1 cellular context compared by ENCODE assay signal in the genomic region with DNA sequence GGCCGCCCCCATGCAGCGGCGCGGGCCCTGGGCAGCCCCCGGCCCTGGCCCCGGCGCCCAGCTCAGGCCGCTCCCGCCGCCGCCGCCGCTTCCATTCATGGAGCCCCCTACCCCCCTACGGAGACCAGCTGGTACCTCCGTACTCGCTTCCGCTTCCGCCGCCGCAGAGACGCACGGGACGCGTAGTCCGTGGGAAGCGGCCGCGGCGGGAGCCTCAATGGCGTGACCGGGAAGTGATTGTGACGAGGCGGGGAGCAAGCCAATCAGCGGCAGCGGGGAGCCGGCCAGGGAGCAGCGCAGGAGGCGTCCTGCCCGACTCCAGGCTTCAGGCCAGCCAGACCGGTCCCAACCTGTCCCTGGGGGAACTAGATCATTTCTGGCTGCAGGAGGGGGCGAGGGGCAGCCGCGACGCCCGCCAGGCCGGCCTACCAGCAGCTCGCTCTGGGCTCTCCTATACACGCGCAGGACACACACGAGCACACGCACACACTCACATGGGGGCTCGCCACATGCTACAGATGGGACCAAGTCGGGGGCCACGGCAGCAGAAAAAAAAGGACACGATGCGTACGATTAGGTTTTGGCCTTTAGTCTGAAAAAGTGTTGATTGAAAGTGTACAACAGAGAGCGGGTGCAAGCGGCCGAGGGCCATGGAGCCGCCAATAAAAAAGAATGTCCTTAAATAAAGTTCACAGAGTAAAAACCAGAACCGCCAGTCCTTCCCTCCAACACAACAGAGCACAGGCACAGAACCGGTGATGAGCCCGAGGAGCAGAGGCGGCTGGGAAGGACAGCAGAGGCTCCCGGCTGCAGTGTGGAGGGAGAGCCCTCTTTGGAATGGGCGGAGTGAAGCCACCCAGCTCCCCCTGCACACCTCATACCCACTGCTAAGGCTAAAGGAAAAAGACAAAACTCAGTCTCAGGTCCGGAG.
TF ChIP-seq lines count a peak whose summit lies in the region.

A gene with protein sequence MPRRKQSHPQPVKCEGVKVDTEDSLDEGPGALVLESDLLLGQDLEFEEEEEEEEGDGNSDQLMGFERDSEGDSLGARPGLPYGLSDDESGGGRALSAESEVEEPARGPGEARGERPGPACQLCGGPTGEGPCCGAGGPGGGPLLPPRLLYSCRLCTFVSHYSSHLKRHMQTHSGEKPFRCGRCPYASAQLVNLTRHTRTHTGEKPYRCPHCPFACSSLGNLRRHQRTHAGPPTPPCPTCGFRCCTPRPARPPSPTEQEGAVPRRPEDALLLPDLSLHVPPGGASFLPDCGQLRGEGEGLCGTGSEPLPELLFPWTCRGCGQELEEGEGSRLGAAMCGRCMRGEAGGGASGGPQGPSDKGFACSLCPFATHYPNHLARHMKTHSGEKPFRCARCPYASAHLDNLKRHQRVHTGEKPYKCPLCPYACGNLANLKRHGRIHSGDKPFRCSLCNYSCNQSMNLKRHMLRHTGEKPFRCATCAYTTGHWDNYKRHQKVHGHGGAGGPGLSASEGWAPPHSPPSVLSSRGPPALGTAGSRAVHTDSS (minus strand): TSS at position 109 of the 931 bp plus-strand sequence. CDS start 208 bp downstream, outside the sequence.

TF ChIP-seq in K562, 482 proteins besides CTCF, POLR2A, EP300 and RAD21 (continued from another document and continues in another):
- TF ChIP-seq, protein P1, sequence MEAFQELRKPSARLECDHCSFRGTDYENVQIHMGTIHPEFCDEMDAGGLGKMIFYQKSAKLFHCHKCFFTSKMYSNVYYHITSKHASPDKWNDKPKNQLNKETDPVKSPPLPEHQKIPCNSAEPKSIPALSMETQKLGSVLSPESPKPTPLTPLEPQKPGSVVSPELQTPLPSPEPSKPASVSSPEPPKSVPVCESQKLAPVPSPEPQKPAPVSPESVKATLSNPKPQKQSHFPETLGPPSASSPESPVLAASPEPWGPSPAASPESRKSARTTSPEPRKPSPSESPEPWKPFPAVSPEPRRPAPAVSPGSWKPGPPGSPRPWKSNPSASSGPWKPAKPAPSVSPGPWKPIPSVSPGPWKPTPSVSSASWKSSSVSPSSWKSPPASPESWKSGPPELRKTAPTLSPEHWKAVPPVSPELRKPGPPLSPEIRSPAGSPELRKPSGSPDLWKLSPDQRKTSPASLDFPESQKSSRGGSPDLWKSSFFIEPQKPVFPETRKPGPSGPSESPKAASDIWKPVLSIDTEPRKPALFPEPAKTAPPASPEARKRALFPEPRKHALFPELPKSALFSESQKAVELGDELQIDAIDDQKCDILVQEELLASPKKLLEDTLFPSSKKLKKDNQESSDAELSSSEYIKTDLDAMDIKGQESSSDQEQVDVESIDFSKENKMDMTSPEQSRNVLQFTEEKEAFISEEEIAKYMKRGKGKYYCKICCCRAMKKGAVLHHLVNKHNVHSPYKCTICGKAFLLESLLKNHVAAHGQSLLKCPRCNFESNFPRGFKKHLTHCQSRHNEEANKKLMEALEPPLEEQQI (IDR thresholded peaks at IDR 0.05), result no peak
- TF ChIP-seq HLTF (IDR thresholded peaks at IDR 0.05) (no peak), ZNF165 (CRISPR knock-in tag; IDR thresholded peaks at IDR 0.05; ENCODE audit: borderline replicate concordance) (0 out of 2 replicates have a peak, but pooled peaks have one; percentile 23), ZFP1 (CRISPR knock-in tag; IDR thresholded peaks at IDR 0.05) (no peak), ZNF146 (CRISPR knock-in tag; IDR thresholded peaks at IDR 0.05; ENCODE audit: unreplicated experiment) (no peak), ZNF354B (CRISPR knock-in tag; IDR thresholded peaks at IDR 0.05) (no peak), ZNF232 (CRISPR knock-in tag; IDR thresholded peaks at IDR 0.05) (no peak), RBM22 (IDR thresholded peaks at IDR 0.05; ENCODE audit: low read depth, low read length, poor library complexity, severe bottlenecking) (peak; percentile 86), RBM34 (IDR thresholded peaks at IDR 0.05; ENCODE audit: borderline replicate concordance, insufficient read depth, low read length) (no peak), FOXJ2 (tag; IDR thresholded peaks at IDR 0.05) (no peak), ZNF408 (CRISPR knock-in tag; IDR thresholded peaks at IDR 0.05; ENCODE audit: low read depth) (no peak), TCF7 (IDR thresholded peaks at IDR 0.05; ENCODE audit: borderline replicate concordance) (no peak), BRF1 (IDR thresholded peaks at IDR 0.05; ENCODE audit: borderline replicate concordance, extremely low read depth, insufficient read length) (no peak), RB1 (IDR thresholded peaks at IDR 0.05; ENCODE audit: low read depth) (peak; percentile 79; the same call in 1 of the 2 replicates)
- TF ChIP-seq, protein P2, sequence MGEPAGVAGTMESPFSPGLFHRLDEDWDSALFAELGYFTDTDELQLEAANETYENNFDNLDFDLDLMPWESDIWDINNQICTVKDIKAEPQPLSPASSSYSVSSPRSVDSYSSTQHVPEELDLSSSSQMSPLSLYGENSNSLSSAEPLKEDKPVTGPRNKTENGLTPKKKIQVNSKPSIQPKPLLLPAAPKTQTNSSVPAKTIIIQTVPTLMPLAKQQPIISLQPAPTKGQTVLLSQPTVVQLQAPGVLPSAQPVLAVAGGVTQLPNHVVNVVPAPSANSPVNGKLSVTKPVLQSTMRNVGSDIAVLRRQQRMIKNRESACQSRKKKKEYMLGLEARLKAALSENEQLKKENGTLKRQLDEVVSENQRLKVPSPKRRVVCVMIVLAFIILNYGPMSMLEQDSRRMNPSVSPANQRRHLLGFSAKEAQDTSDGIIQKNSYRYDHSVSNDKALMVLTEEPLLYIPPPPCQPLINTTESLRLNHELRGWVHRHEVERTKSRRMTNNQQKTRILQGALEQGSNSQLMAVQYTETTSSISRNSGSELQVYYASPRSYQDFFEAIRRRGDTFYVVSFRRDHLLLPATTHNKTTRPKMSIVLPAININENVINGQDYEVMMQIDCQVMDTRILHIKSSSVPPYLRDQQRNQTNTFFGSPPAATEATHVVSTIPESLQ (CRISPR knock-in tag; IDR thresholded peaks at IDR 0.05), result no peak
- TF ChIP-seq, protein P3, sequence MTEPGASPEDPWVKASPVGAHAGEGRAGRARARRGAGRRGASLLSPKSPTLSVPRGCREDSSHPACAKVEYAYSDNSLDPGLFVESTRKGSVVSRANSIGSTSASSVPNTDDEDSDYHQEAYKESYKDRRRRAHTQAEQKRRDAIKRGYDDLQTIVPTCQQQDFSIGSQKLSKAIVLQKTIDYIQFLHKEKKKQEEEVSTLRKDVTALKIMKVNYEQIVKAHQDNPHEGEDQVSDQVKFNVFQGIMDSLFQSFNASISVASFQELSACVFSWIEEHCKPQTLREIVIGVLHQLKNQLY (CRISPR knock-in tag; conservative IDR thresholded peaks at IDR 0.05), result no peak
- TF ChIP-seq, protein P4, sequence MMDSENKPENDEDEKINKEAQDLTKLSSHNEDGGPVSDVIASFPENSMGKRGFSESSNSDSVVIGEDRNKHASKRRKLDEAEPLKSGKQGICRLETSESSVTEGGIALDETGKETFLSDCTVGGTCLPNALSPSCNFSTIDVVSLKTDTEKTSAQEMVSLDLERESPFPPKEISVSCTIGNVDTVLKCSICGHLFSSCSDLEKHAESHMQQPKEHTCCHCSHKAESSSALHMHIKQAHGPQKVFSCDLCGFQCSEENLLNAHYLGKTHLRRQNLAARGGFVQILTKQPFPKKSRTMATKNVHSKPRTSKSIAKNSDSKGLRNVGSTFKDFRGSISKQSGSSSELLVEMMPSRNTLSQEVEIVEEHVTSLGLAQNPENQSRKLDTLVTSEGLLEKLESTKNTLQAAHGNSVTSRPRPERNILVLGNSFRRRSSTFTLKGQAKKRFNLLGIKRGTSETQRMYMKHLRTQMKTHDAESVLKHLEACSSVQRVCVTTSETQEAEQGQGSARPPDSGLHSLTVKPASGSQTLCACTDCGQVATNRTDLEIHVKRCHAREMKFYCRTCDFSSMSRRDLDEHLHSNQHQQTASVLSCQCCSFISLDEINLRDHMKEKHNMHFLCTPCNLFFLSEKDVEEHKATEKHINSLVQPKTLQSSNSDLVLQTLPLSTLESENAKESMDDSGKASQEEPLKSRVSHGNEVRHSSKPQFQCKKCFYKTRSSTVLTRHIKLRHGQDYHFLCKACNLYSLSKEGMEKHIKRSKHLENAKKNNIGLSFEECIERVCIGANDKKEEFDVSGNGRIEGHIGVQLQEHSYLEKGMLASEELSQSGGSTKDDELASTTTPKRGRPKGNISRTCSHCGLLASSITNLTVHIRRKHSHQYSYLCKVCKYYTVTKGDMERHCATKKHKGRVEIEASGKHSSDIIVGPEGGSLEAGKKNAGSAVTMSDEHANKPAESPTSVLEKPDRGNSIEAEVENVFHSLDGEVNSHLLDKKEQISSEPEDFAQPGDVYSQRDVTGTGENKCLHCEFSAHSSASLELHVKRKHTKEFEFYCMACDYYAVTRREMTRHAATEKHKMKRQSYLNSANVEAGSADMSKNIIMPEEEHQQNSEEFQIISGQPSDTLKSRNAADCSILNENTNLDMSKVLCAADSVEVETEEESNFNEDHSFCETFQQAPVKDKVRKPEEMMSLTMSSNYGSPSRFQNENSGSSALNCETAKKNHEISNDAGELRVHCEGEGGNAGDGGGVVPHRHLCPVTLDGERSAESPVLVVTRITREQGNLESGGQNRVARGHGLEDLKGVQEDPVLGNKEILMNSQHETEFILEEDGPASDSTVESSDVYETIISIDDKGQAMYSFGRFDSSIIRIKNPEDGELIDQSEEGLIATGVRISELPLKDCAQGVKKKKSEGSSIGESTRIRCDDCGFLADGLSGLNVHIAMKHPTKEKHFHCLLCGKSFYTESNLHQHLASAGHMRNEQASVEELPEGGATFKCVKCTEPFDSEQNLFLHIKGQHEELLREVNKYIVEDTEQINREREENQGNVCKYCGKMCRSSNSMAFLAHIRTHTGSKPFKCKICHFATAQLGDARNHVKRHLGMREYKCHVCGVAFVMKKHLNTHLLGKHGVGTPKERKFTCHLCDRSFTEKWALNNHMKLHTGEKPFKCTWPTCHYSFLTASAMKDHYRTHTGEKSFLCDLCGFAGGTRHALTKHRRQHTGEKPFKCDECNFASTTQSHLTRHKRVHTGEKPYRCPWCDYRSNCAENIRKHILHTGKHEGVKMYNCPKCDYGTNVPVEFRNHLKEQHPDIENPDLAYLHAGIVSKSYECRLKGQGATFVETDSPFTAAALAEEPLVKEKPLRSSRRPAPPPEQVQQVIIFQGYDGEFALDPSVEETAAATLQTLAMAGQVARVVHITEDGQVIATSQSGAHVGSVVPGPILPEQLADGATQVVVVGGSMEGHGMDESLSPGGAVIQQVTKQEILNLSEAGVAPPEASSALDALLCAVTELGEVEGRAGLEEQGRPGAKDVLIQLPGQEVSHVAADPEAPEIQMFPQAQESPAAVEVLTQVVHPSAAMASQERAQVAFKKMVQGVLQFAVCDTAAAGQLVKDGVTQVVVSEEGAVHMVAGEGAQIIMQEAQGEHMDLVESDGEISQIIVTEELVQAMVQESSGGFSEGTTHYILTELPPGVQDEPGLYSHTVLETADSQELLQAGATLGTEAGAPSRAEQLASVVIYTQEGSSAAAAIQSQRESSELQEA (IDR thresholded peaks at IDR 0.05; ENCODE audit: low read depth), result no peak; the same call in 1 of the 2 replicates
- TF ChIP-seq, protein P5, sequence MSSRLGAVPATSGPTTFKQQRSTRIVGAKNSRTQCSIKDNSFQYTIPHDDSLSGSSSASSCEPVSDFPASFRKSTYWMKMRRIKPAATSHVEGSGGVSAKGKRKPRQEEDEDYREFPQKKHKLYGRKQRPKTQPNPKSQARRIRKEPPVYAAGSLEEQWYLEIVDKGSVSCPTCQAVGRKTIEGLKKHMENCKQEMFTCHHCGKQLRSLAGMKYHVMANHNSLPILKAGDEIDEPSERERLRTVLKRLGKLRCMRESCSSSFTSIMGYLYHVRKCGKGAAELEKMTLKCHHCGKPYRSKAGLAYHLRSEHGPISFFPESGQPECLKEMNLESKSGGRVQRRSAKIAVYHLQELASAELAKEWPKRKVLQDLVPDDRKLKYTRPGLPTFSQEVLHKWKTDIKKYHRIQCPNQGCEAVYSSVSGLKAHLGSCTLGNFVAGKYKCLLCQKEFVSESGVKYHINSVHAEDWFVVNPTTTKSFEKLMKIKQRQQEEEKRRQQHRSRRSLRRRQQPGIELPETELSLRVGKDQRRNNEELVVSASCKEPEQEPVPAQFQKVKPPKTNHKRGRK (tag; IDR thresholded peaks at IDR 0.05), result no peak
- TF ChIP-seq, protein P6, sequence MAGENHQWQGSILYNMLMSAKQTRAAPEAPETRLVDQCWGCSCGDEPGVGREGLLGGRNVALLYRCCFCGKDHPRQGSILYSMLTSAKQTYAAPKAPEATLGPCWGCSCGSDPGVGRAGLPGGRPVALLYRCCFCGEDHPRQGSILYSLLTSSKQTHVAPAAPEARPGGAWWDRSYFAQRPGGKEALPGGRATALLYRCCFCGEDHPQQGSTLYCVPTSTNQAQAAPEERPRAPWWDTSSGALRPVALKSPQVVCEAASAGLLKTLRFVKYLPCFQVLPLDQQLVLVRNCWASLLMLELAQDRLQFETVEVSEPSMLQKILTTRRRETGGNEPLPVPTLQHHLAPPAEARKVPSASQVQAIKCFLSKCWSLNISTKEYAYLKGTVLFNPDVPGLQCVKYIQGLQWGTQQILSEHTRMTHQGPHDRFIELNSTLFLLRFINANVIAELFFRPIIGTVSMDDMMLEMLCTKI (IDR thresholded peaks at IDR 0.05; ENCODE audit: partially characterized antibody), result no peak
- TF ChIP-seq, protein P7, sequence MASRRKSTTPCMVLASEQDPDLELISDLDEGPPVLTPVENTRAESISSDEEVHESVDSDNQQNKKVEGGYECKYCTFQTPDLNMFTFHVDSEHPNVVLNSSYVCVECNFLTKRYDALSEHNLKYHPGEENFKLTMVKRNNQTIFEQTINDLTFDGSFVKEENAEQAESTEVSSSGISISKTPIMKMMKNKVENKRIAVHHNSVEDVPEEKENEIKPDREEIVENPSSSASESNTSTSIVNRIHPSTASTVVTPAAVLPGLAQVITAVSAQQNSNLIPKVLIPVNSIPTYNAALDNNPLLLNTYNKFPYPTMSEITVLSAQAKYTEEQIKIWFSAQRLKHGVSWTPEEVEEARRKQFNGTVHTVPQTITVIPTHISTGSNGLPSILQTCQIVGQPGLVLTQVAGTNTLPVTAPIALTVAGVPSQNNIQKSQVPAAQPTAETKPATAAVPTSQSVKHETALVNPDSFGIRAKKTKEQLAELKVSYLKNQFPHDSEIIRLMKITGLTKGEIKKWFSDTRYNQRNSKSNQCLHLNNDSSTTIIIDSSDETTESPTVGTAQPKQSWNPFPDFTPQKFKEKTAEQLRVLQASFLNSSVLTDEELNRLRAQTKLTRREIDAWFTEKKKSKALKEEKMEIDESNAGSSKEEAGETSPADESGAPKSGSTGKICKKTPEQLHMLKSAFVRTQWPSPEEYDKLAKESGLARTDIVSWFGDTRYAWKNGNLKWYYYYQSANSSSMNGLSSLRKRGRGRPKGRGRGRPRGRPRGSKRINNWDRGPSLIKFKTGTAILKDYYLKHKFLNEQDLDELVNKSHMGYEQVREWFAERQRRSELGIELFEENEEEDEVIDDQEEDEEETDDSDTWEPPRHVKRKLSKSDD (conservative IDR thresholded peaks at IDR 0.05; ENCODE audit: low read length), result no peak
- TF ChIP-seq, protein P8, sequence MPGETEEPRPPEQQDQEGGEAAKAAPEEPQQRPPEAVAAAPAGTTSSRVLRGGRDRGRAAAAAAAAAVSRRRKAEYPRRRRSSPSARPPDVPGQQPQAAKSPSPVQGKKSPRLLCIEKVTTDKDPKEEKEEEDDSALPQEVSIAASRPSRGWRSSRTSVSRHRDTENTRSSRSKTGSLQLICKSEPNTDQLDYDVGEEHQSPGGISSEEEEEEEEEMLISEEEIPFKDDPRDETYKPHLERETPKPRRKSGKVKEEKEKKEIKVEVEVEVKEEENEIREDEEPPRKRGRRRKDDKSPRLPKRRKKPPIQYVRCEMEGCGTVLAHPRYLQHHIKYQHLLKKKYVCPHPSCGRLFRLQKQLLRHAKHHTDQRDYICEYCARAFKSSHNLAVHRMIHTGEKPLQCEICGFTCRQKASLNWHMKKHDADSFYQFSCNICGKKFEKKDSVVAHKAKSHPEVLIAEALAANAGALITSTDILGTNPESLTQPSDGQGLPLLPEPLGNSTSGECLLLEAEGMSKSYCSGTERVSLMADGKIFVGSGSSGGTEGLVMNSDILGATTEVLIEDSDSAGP (CRISPR knock-in tag; IDR thresholded peaks at IDR 0.05), result no peak
